ENCODE assay signal across 20 cellular contexts in the genomic region with DNA sequence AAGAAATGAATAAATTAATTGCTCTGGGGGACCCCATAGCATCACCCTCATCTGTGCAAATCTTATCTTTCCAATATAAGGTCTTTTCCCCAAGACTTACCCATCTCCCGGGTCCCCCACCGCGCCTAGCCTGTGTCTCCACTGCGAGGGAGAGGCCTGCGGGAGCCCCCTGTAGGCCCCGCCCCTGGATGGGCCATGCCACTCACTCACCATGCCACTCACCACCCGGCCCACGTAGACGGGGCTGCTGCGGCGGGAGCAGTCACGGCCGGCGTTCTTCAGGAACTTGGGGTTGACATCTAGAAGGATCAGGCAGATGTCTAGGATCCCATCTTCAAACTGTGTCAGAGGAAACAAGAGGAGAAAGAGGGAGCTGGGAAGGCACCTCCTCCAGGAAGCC. TPM values are rescaled to one million over a fixed set of nuclear protein-coding genes. Genes with fewer than 3 reads are reported as not detected.
"Had no signal": no experiment of that assay in that cellular context is flagged by ENCODE, and none has a peak within 500 bp of the region (broad histone marks: within the 10 kb centered on the region; RNA-seq: fewer than 3 reads in every experiment).

No MANE protein-coding gene starts in this region.

- H3K36me3 Mint-ChIP-seq: naive thymus-derived CD8-positive, alpha-beta T cell; stimulated activated effector memory CD8-positive, alpha-beta T cell treated with anti-CD3 and anti-CD28 coated beads, Interleukin-12 subunit alpha, Interleukin-12 subunit beta, amount 100 ng/mL, for 72 hours; type B pancreatic cell had no signal

- H3K4me3 Mint-ChIP-seq: activated T-cell treated with anti-CD3 and anti-CD28 coated beads, Interleukin-2, amount 50 U/mL, for 4 hours; effector memory CD8-positive, alpha-beta T cell; memory B cell; naive thymus-derived CD8-positive, alpha-beta T cell; stimulated activated effector memory CD8-positive, alpha-beta T cell treated with anti-CD3 and anti-CD28 coated beads, Interleukin-12 subunit alpha, Interleukin-12 subunit beta, amount 100 ng/mL, for 72 hours; type B pancreatic cell had no signal

- H3K9me3 Mint-ChIP-seq: activated T-cell treated with anti-CD3 and anti-CD28 coated beads, Interleukin-2, amount 50 U/mL, for 4 hours; effector memory CD8-positive, alpha-beta T cell; memory B cell; naive thymus-derived CD8-positive, alpha-beta T cell; stimulated activated effector memory CD8-positive, alpha-beta T cell treated with anti-CD3 and anti-CD28 coated beads, Interleukin-12 subunit alpha, Interleukin-12 subunit beta, amount 100 ng/mL, for 72 hours; type B pancreatic cell had no signal

- H3K27ac ChIP-seq: pancreas, stomach, VCaP had no signal

- H3K27me3 Mint-ChIP-seq: memory B cell, type B pancreatic cell had no signal

- H3K36me3 ChIP-seq: pancreas had no signal

- H3K9me3 ChIP-seq: pancreas, sigmoid colon, stomach had no signal

- H3K27ac Mint-ChIP-seq: effector memory CD8-positive, alpha-beta T cell; memory B cell; naive thymus-derived CD8-positive, alpha-beta T cell; stimulated activated effector memory CD8-positive, alpha-beta T cell treated with anti-CD3 and anti-CD28 coated beads, Interleukin-12 subunit alpha, Interleukin-12 subunit beta, amount 100 ng/mL, for 72 hours had no signal

- ATAC-seq: activated T-cell treated with anti-CD3 and anti-CD28 coated beads, Interleukin-2, amount 50 U/mL, for 4 hours; effector memory CD8-positive, alpha-beta T cell; left lobe of liver; naive thymus-derived CD8-positive, alpha-beta T cell; pancreas; stimulated activated effector memory CD8-positive, alpha-beta T cell treated with anti-CD3 and anti-CD28 coated beads, Interleukin-12 subunit alpha, Interleukin-12 subunit beta, amount 100 ng/mL, for 72 hours had no signal

- H3K27me3 ChIP-seq: pancreas, sigmoid colon, stomach had no signal

- DNase-seq: activated CD4-positive, alpha-beta T cell treated with anti-CD3 and anti-CD28 coated beads, Interleukin-2, amount 50 U/mL, for 1 hour; activated CD4-positive, CD25-positive, alpha-beta regulatory T cell treated with anti-CD3 and anti-CD28 coated beads, Interleukin-2, amount 50 U/mL, for 72 hours; activated CD8-positive, alpha-beta memory T cell treated with anti-CD3 and anti-CD28 coated beads, Interleukin-2, amount 50 U/mL, for 4 hours; activated naive CD4-positive, alpha-beta T cell treated with anti-CD3 and anti-CD28 coated beads, Interleukin-2, amount 50 U/mL, for 16 hours; activated T-cell treated with anti-CD3 and anti-CD28 coated beads, Interleukin-2, amount 50 U/mL, for 4 hours; effector memory CD8-positive, alpha-beta T cell; foreskin fibroblast; hypothalamus; islet precursor cell; naive thymus-derived CD8-positive, alpha-beta T cell; sigmoid colon; stimulated activated CD4-positive, alpha-beta T cell treated with anti-CD3 and anti-CD28 coated beads, Interleukin-4, amount 100 ng/mL, for 24 hours; stomach; T-helper 2 cell had no signal

- H3K4me3 ChIP-seq: pancreas, sigmoid colon, stomach had no signal

RNA-seq across cellular contexts. Expression of gene TGM2, which starts 17.3 kb away (rescaled TPM):
- total RNA-seq: naive thymus-derived CD8-positive, alpha-beta T cell had no signal
